In genomic region chr1:151934048-151934493, GRCh38 we compare ENCODE assay signal across 9 cellular contexts. TPM values are rescaled to one million over a fixed set of nuclear protein-coding genes. Genes with fewer than 3 reads are reported as not detected.
A peak's percentile ranks its signal among the peaks of the same experiment; 100 is the strongest.
DNase-seq lines count a peak whose midpoint lies in the region; ATAC-seq and TF ChIP-seq lines count a peak whose summit lies in the region.
"Had no signal": no experiment of that assay in that cellular context is flagged by ENCODE, and none has a peak within 500 bp of the region (broad histone marks: within the 10 kb centered on the region; RNA-seq: fewer than 3 reads in every experiment).

No MANE protein-coding gene starts in this region.

- H3K9me2 ChIP-seq in SK-N-SH, result no peaks in the 10 kb centered on the region

- no peak overlapping the region for H3K4me3 ChIP-seq in NB4 (ENCODE audit: low read depth, low read length)
- H3K4me3 ChIP-seq in SK-N-SH (ENCODE audit: low read depth in 2 of 2, low read length in 1 of 2), result peak overlapping the region in 1 of 2 experiments; percentile 43; a peak in 1 of 4 replicates

- TF ChIP-seq RAD21 in SK-N-SH (IDR thresholded peaks at IDR 0.05; ENCODE audit: low read length), result peak; percentile 90

- no peaks in the 10 kb centered on the region for H4K20me1 ChIP-seq in SK-N-SH (ENCODE audit: insufficient read depth)

- WGBS in SK-N-SH (ENCODE audit: low lambda C conversion rate), result 7% methylated on average over 3 of the region's 3 CpGs

- H3K79me2 ChIP-seq in SK-N-SH (ENCODE audit: insufficient read depth), result no peaks in the 10 kb centered on the region

- peaks cover 20% of the 10 kb centered on the region for H3K27me3 ChIP-seq in SK-N-SH (ENCODE audit: insufficient read depth)

- peak overlapping the region in 1 of 5 experiments; percentile 55 for H3K27ac Mint-ChIP-seq in brain
- H3K27ac Mint-ChIP-seq: activated naive CD8-positive, alpha-beta T cell had no signal

- H3K9ac ChIP-seq in SK-N-SH, result no peak overlapping the region

- DNase-seq in DMS 273 (lab: John Stamatoyannopoulos, UW; ENCODE audit: unreplicated experiment), result peak; percentile 84
- DNase-seq in DMS 273 treated with DMSO at 0.1 percent for 48 hours (lab: John Stamatoyannopoulos, UW), result no peak
- peak; percentile 71 for DNase-seq in NB4 (ENCODE audit: low read depth)
- DNase-seq in SK-N-SH, result peak; percentile 52
- DNase-seq in inferior parietal cortex (ENCODE audit: extremely low spot score), result peak; percentile 68
- peak; percentile 12 to 64 (median 28) for DNase-seq in stimulated activated CD4-positive, alpha-beta T cell treated with anti-CD3 and anti-CD28 coated beads, Interleukin-12 subunit alpha, Interleukin-12 subunit beta, amount 100 ng/mL, for 48 hours (ENCODE audit: low read depth in 2 of 3, low spot score in 1 of 3)

- no peak overlapping the region for H3K4me3 Mint-ChIP-seq in brain
- H3K4me3 Mint-ChIP-seq: activated naive CD8-positive, alpha-beta T cell had no signal

- H3K36me3 Mint-ChIP-seq in brain, result no peaks in the 10 kb centered on the region

- no peak for TF ChIP-seq EP300 in SK-N-SH (IDR thresholded peaks at IDR 0.05; ENCODE audit: borderline replicate concordance in 1 of 2, low read depth in 1 of 2, low read length in 1 of 2)

- H3K9me3 ChIP-seq in SK-N-SH, result no peaks in the 10 kb centered on the region

- TF ChIP-seq POLR2A in NB4 (IDR thresholded peaks at IDR 0.05; ENCODE audit: extremely low read depth, insufficient read length), result no peak

- no peaks in the 10 kb centered on the region for H3K9me3 Mint-ChIP-seq in brain

- H3K4me1 ChIP-seq in SK-N-SH (ENCODE audit: control insufficient read depth in 1 of 2, insufficient read depth in 2 of 2, low read depth in 1 of 2, low read length in 1 of 2), result no peaks in the 10 kb centered on the region

- POLR2A ChIA-PET in SK-N-SH (lab: Yijun Ruan, JAX), result no interaction called here

- H2AFZ ChIP-seq in SK-N-SH (ENCODE audit: low read depth), result no peak overlapping the region

- H3K36me3 ChIP-seq in SK-N-SH (replicated peaks in 1 of 2; ENCODE audit: control insufficient read depth in 1 of 2, insufficient read depth in 2 of 2, low read length in 1 of 2), result no peaks in the 10 kb centered on the region

- H3F3A ChIP-seq in SK-N-SH (replicated peaks; ENCODE audit: insufficient read depth), result no peaks in the 10 kb centered on the region

- peaks cover 49% of the 10 kb centered on the region for H3K27me3 Mint-ChIP-seq in brain

- CTCF ChIA-PET in SK-N-SH (lab: Yijun Ruan, JAX), result interaction anchor here (0.6 to 11.8 kb wide), 31 partner anchors 9 to 247 kb away, joined by 3 to 172 read pairs (median 4); no protein-coding TSS in a partner anchor

- H3K4me2 ChIP-seq in SK-N-SH, result no peak overlapping the region

- no peak overlapping the region for H3K27ac ChIP-seq in SK-N-SH (ENCODE audit: low read depth in 2 of 2, low read length in 1 of 2)

- TF ChIP-seq CTCF in NB4 (IDR thresholded peaks at IDR 0.05; ENCODE audit: low read depth, low read length) (peak; percentile 75), SK-N-SH (IDR thresholded peaks at IDR 0.05) (peak; percentile 91), brain (conservative IDR thresholded peaks at IDR 0.05) (peak; percentile 90 to 93)

- no peak for ATAC-seq in GM18502 (IDR thresholded peaks at IDR 0.05; ENCODE audit: poor library complexity, unreplicated experiment)

- H3K4me1 Mint-ChIP-seq in brain, result peaks cover 14% of the 10 kb centered on the region

TF ChIP-seq in SK-N-SH, 30 proteins besides CTCF, POLR2A, EP300 and RAD21:
- peak; percentile 85 for TF ChIP-seq SMC3 (IDR thresholded peaks at IDR 0.05; ENCODE audit: low read depth, low read length)
- no peak for TF ChIP-seq FOXJ3 (CRISPR knock-in tag; IDR thresholded peaks at IDR 0.05)
- no peak for TF ChIP-seq NRF1 (IDR thresholded peaks at IDR 0.05; ENCODE audit: low read depth, low read length)
- no peak for TF ChIP-seq TEAD4 (IDR thresholded peaks at IDR 0.05; ENCODE audit: borderline replicate concordance, insufficient read depth)
- no peak for TF ChIP-seq ELF1 (IDR thresholded peaks at IDR 0.05)
- TF ChIP-seq USF2 (IDR thresholded peaks at IDR 0.05; ENCODE audit: borderline replicate concordance, low read depth, low read length), result no peak
TF ChIP-seq in SK-N-SH: peak in this region for 1.

RNA-seq across cellular contexts. Expression of gene THEM4, which starts 24.8 kb away (rescaled TPM):
- 10.1 and 14.1 TPM in 2 replicates for polyA plus RNA-seq in SK-N-SH (2012; rRNA removed)
- 13.2 and 14.4 TPM in 2 replicates for polyA plus RNA-seq in SK-N-SH (2012; cell fraction: cytosol; rRNA removed)
- 9.5 and 16.7 TPM in 2 replicates for polyA plus RNA-seq in SK-N-SH (2012; cell fraction: nucleus; rRNA removed)
- polyA plus RNA-seq in brain (ENCODE audit: insufficient read depth, low read depth, low replicate concordance), result 5.0 TPM

RNA-seq across cellular contexts. Expression of gene S100A10, which starts 59.6 kb away (rescaled TPM):
- polyA plus RNA-seq in SK-N-SH (2012; rRNA removed) (141 and 161 TPM in 2 replicates), brain (ENCODE audit: insufficient read depth, low read depth, low replicate concordance) (28.7 TPM)
- polyA plus RNA-seq in SK-N-SH (2012; cell fraction: cytosol; rRNA removed), result 216 and 299 TPM in 2 replicates
- polyA plus RNA-seq in SK-N-SH (2012; cell fraction: nucleus; rRNA removed), result 49.3 and 52.3 TPM in 2 replicates
